In the genomic region with DNA sequence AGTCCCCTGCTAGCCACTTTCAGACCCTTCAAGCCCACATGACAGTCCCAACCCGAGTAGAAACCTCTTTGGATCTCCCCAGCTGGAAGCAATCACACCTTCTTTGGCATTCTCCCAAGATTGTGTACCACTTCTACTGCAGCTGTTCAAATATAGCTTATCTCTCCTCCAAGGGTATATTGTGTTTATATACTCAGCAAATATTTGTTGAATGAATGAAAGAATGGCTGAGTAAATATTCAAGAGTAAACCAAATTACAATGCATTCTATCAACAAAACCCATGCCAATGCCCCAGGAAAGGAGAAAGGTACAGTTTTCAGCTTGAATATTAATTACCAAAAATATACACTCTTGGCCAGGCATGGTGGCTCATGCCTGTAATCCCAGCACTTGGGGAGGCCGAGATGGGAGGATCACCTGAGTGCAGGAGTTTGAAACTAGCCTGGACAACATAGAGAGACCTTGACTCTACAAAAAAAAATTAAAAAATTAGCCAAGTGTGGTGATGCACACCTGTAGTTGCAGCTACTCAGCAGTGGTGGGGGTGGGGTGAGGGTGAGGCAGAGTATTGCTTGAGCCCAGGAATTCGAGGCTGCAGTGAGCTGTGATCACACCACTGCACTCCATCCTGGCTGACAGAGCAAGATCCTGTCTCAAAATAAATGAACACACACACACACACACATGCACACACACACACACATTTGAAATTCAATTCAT, we compare ENCODE assay signal across 10 cellular contexts.
DNase-seq lines count a peak whose midpoint lies in the region; ATAC-seq and TF ChIP-seq lines count a peak whose summit lies in the region.
"Had no signal": no experiment of that assay in that cellular context is flagged by ENCODE, and none has a peak within 500 bp of the region (broad histone marks: within the 10 kb centered on the region; RNA-seq: fewer than 3 reads in every experiment).

No MANE protein-coding gene starts in this region.

- H3K4me3 ChIP-seq in PC-3 (ENCODE audit: low read length) = no peak overlapping the region
- no peak overlapping the region for H3K4me3 ChIP-seq in left lung
- no peak overlapping the region for H3K4me3 ChIP-seq in Karpas-422 (ENCODE audit: low read length)

- no peak for TF ChIP-seq CTCF in PC-3 (conservative IDR thresholded peaks at IDR 0.05; ENCODE audit: low read depth, low read length)
- no peak for TF ChIP-seq CTCF in left lung (IDR thresholded peaks at IDR 0.05)

- no peaks in the 10 kb centered on the region for H3F3A ChIP-seq in PC-3 (ENCODE audit: low read length, unreplicated experiment)

- peak overlapping the region; percentile 38 for H3K4me2 ChIP-seq in PC-3 (ENCODE audit: low read length)
- H3K4me2 ChIP-seq in Karpas-422 (ENCODE audit: low read depth, low read length, poor library complexity, severe bottlenecking) = no peak overlapping the region

- ATAC-seq in PC-3 = peak; percentile 87
- peak; percentile 64 for ATAC-seq in left lung
- ATAC-seq in GM19023 (IDR thresholded peaks at IDR 0.05; ENCODE audit: unreplicated experiment) = no peak
- ATAC-seq: activated CD8-positive, alpha-beta T cell treated with anti-CD3 and anti-CD28 coated beads, Interleukin-2, amount 10 ng/mL, durations not matched to agents 7 days and 5 days; foreskin keratinocyte had no signal

- H3K9me3 ChIP-seq in PC-3 (ENCODE audit: low read length) = no peaks in the 10 kb centered on the region
- H3K9me3 ChIP-seq in left lung = no peaks in the 10 kb centered on the region
- no peaks in the 10 kb centered on the region for H3K9me3 ChIP-seq in Karpas-422 (ENCODE audit: low read length)

- peaks cover 13% of the 10 kb centered on the region for H3K4me1 ChIP-seq in PC-3 (ENCODE audit: insufficient read depth, low read length)
- H3K4me1 ChIP-seq in left lung = peaks cover 0 to 30% of the 10 kb centered on the region in 2 donors
- peaks cover 45% of the 10 kb centered on the region for H3K4me1 ChIP-seq in Karpas-422 (ENCODE audit: low read length)
- H3K4me1 ChIP-seq: foreskin keratinocyte had no signal

- no peak overlapping the region for H3K9ac ChIP-seq in PC-3 (ENCODE audit: low read length)
- H3K9ac ChIP-seq in Karpas-422 (ENCODE audit: low read length) = no peak overlapping the region

- intact Hi-C loops in PC-3 (cut with micrococcal nuclease) (loop anchor here (10.0 kb wide), 1 partner anchor 49 kb away; no protein-coding TSS in a partner anchor), left lung (cut with DNase I) (no loop called here)

- DNase-seq in DMS153 (lab: John Stamatoyannopoulos, UW) = peak; percentile 97
- DNase-seq in NCI-H1105 (lab: John Stamatoyannopoulos, UW) = peak; percentile 96
- DNase-seq in PC-3 = peak; percentile 67
- DNase-seq in left lung = no peak
- no peak for DNase-seq in Karpas-422
- no peak for DNase-seq in putamen (ENCODE audit: low spot score)
- no peak for DNase-seq in hypothalamus (lab: John Stamatoyannopoulos, UW)
- DNase-seq: activated CD8-positive, alpha-beta T cell treated with anti-CD3 and anti-CD28 coated beads, Interleukin-2, amount 10 ng/mL, durations not matched to agents 7 days and 5 days; foreskin keratinocyte had no signal

- H4K20me1 ChIP-seq in PC-3 (ENCODE audit: low read length) (no peaks in the 10 kb centered on the region), Karpas-422 (ENCODE audit: insufficient read depth, low read depth, low read length) (no peaks in the 10 kb centered on the region)

- H3K9me2 ChIP-seq in PC-3 (replicated peaks; ENCODE audit: low read length) = no peaks in the 10 kb centered on the region
- no peaks in the 10 kb centered on the region for H3K9me2 ChIP-seq in Karpas-422 (replicated peaks; ENCODE audit: insufficient read depth, low read length)

- H3K27me3 ChIP-seq in PC-3 (ENCODE audit: low read length) (no peaks in the 10 kb centered on the region), left lung (no peaks in the 10 kb centered on the region), Karpas-422 (ENCODE audit: low read length) (no peaks in the 10 kb centered on the region)
- H3K27me3 ChIP-seq: foreskin keratinocyte had no signal

- POLR2A ChIA-PET in PC-3 (lab: Charles Lee; ENCODE audit: unreplicated experiment) = no interaction called here

- 0 out of 2 replicates have a peak overlapping the region, but pooled peaks have one; percentile 20 for H3K27ac ChIP-seq in PC-3 (ENCODE audit: low read length)
- H3K27ac ChIP-seq in left lung = peak overlapping the region in 1 of 2 donors; percentile 54
- no peak overlapping the region for H3K27ac ChIP-seq in Karpas-422 (ENCODE audit: low read length)
- H3K27ac ChIP-seq: foreskin keratinocyte had no signal

- H2AFZ ChIP-seq in PC-3 (ENCODE audit: low read length) (no peak overlapping the region), Karpas-422 (ENCODE audit: low read length) (no peak overlapping the region)

- H3K79me2 ChIP-seq in PC-3 (ENCODE audit: low read length) (no peaks in the 10 kb centered on the region), Karpas-422 (ENCODE audit: low read length) (peaks cover 63% of the 10 kb centered on the region)

- BruUV-seq in PC-3 (replicated peaks; lab: Mats Ljungman, UMichigan) = no TSS peak

- H3K36me3 ChIP-seq in PC-3 (ENCODE audit: low read depth, low read length) (no peaks in the 10 kb centered on the region), left lung (no peaks in the 10 kb centered on the region), Karpas-422 (ENCODE audit: insufficient read depth, low read length) (no peaks in the 10 kb centered on the region)

- CTCF ChIA-PET in PC-3 (lab: Charles Lee) = no interaction called here

Comparison
In these comparisons a context has a peak if more than half of its experiments do, and no peak if none do; other contexts are left out.
1. DNase-seq: peak in DMS153 (single experiment), NCI-H1105 (single experiment) and PC-3 (single experiment); none in left lung (0 of 2), Karpas-422 (single experiment), putamen (single experiment) and hypothalamus (0 of 51).